In genomic region chr1:32180186-32181060, GRCh38 we compare ENCODE assay signal across 1 cellular context.
TF ChIP-seq lines count a peak whose summit lies in the region.

No MANE protein-coding gene starts in this region.

TF ChIP-seq in HepG2, 621 proteins besides CTCF, POLR2A, EP300 and RAD21 (continued from another document):
- TF ChIP-seq HMGXB3 (CRISPR knock-in tag; IDR thresholded peaks at IDR 0.05; ENCODE audit: borderline replicate concordance) (no peak), ZNF276 (CRISPR knock-in tag; IDR thresholded peaks at IDR 0.05; ENCODE audit: low read depth) (no peak), ZNF510 (CRISPR knock-in tag; IDR thresholded peaks at IDR 0.05; ENCODE audit: low read depth) (no peak), RFX5 (IDR thresholded peaks at IDR 0.05; ENCODE audit: low read depth, low read length) (no peak), DBP (CRISPR knock-in tag; IDR thresholded peaks at IDR 0.05; ENCODE audit: not compliant biosample characterization) (no peak), ZNF75D (CRISPR knock-in tag; IDR thresholded peaks at IDR 0.05; ENCODE audit: borderline replicate concordance) (no peak), ZNF337 (CRISPR knock-in tag; IDR thresholded peaks at IDR 0.05; ENCODE audit: borderline replicate concordance, low read depth) (0 out of 2 replicates have a peak, but pooled peaks have one; percentile 11), ATRX (CRISPR knock-in tag; IDR thresholded peaks at IDR 0.05; ENCODE audit: borderline replicate concordance) (no peak), GATA4 (IDR thresholded peaks at IDR 0.05; ENCODE audit: borderline replicate concordance, low read depth) (no peak), HNF4G (IDR thresholded peaks at IDR 0.05; ENCODE audit: borderline replicate concordance, low read depth, low read length) (no peak), HNF4G (CRISPR knock-in tag; IDR thresholded peaks at IDR 0.05; ENCODE audit: borderline replicate concordance, low read depth) (0 out of 2 replicates have a peak, but pooled peaks have one; percentile 29), HMG20B (CRISPR knock-in tag; conservative IDR thresholded peaks at IDR 0.05) (no peak), ZNF547 (CRISPR knock-in tag; IDR thresholded peaks at IDR 0.05) (no peak), ZNF280B (CRISPR knock-in tag; IDR thresholded peaks at IDR 0.05; ENCODE audit: borderline replicate concordance) (no peak), ZNF446 (CRISPR knock-in tag; IDR thresholded peaks at IDR 0.05) (no peak), ZFP1 (CRISPR knock-in tag; IDR thresholded peaks at IDR 0.05) (0 out of 2 replicates have a peak, but pooled peaks have one; percentile 40), SNAI1 (CRISPR knock-in tag; IDR thresholded peaks at IDR 0.05; ENCODE audit: borderline replicate concordance) (0 out of 2 replicates have a peak, but pooled peaks have one; percentile 42), THAP8 (CRISPR knock-in tag; IDR thresholded peaks at IDR 0.05; ENCODE audit: borderline replicate concordance) (peak; percentile 67; the same call in 1 of the 2 replicates), GATAD2A (CRISPR knock-in tag; IDR thresholded peaks at IDR 0.05) (0 out of 2 replicates have a peak, but pooled peaks have one; percentile 49), TARDBP (CRISPR knock-in tag; IDR thresholded peaks at IDR 0.05) (no peak), ZNF225 (CRISPR knock-in tag; IDR thresholded peaks at IDR 0.05) (peak; percentile 30; the same call in 1 of the 2 replicates), SOX13 (IDR thresholded peaks at IDR 0.05) (no peak), SOX13 (CRISPR knock-in tag; conservative IDR thresholded peaks at IDR 0.05 in 1 of 2, IDR thresholded peaks at IDR 0.05 in 1 of 2) (no peak), IRF9 (CRISPR knock-in tag; IDR thresholded peaks at IDR 0.05; ENCODE audit: borderline replicate concordance) (no peak), ZNF552 (CRISPR knock-in tag; IDR thresholded peaks at IDR 0.05; ENCODE audit: borderline replicate concordance) (no peak), DNMT3B (CRISPR knock-in tag; conservative IDR thresholded peaks at IDR 0.05) (no peak), HNRNPL (IDR thresholded peaks at IDR 0.05; ENCODE audit: low read depth, low read length) (peak; percentile 74; the same call in 1 of the 2 replicates), ZMAT3 (CRISPR knock-in tag; conservative IDR thresholded peaks at IDR 0.05) (no peak), HNRNPK (IDR thresholded peaks at IDR 0.05; ENCODE audit: low read depth, low read length, poor library complexity, severe bottlenecking) (no peak), NFATC3 (CRISPR knock-in tag; IDR thresholded peaks at IDR 0.05) (0 out of 2 replicates have a peak, but pooled peaks have one; percentile 62), ZSCAN22 (CRISPR knock-in tag; IDR thresholded peaks at IDR 0.05) (no peak), SNAPC2 (CRISPR knock-in tag; IDR thresholded peaks at IDR 0.05) (no peak), ZNF333 (CRISPR knock-in tag; IDR thresholded peaks at IDR 0.05; ENCODE audit: borderline replicate concordance) (no peak), TAF1 (CRISPR knock-in tag; IDR thresholded peaks at IDR 0.05) (no peak), ELF1 (CRISPR knock-in tag; IDR thresholded peaks at IDR 0.05) (0 out of 2 replicates have a peak, but pooled peaks have one; percentile 14), NFYB (CRISPR knock-in tag; IDR thresholded peaks at IDR 0.05) (no peak)
- TF ChIP-seq, protein P1, sequence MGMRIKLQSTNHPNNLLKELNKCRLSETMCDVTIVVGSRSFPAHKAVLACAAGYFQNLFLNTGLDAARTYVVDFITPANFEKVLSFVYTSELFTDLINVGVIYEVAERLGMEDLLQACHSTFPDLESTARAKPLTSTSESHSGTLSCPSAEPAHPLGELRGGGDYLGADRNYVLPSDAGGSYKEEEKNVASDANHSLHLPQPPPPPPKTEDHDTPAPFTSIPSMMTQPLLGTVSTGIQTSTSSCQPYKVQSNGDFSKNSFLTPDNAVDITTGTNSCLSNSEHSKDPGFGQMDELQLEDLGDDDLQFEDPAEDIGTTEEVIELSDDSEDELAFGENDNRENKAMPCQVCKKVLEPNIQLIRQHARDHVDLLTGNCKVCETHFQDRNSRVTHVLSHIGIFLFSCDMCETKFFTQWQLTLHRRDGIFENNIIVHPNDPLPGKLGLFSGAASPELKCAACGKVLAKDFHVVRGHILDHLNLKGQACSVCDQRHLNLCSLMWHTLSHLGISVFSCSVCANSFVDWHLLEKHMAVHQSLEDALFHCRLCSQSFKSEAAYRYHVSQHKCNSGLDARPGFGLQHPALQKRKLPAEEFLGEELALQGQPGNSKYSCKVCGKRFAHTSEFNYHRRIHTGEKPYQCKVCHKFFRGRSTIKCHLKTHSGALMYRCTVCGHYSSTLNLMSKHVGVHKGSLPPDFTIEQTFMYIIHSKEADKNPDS (CRISPR knock-in tag; IDR thresholded peaks at IDR 0.05), result 0 out of 2 replicates have a peak, but pooled peaks have one; percentile 7
- TF ChIP-seq, protein P2, sequence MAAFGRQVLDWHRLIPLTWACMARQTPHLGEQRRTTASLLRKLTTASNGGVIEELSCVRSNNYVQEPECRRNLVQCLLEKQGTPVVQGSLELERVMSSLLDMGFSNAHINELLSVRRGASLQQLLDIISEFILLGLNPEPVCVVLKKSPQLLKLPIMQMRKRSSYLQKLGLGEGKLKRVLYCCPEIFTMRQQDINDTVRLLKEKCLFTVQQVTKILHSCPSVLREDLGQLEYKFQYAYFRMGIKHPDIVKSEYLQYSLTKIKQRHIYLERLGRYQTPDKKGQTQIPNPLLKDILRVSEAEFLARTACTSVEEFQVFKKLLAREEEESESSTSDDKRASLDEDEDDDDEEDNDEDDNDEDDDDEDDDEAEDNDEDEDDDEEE (CRISPR knock-in tag; IDR thresholded peaks at IDR 0.05), result peak; percentile 10; the same call in 1 of the 2 replicates
